29 cellular contexts compared by ENCODE assay signal in genomic region chr6:28239636-28240035, GRCh38. TPM values are rescaled to one million over a fixed set of nuclear protein-coding genes. Genes with fewer than 3 reads are reported as not detected.
"Had no signal": no experiment of that assay in that cellular context is flagged by ENCODE, and none has a peak within 500 bp of the region (broad histone marks: within the 10 kb centered on the region; RNA-seq: fewer than 3 reads in every experiment).

No MANE protein-coding gene starts in this region.

- FAIRE-seq: islet of Langerhans had no signal

- H3K4me1 ChIP-seq: ascending aorta, colonic mucosa, gastrocnemius medialis, left ventricle myocardium inferior, neural progenitor cell, tibial nerve had no signal

- DNase-seq: activated CD4-positive, alpha-beta memory T cell treated with anti-CD3 and anti-CD28 coated beads, Interleukin-2, amount 10 ng/mL, durations not matched to agents 7 days and 5 days; activated CD4-positive, alpha-beta T cell treated with anti-CD3 and anti-CD28 coated beads for 1 hour; activated CD4-positive, alpha-beta T cell treated with anti-CD3 and anti-CD28 coated beads, Interleukin-2, amount 10 ng/mL, durations not matched to agents 7 days and 5 days; activated CD8-positive, alpha-beta memory T cell treated with anti-CD3 and anti-CD28 coated beads, Interleukin-2, amount 50 U/mL, for 48 hours; activated gamma-delta T cell; activated naive CD4-positive, alpha-beta T cell treated with anti-CD3 and anti-CD28 coated beads, Interleukin-2, amount 10 ng/mL, durations not matched to agents 7 days and 5 days; activated naive CD8-positive, alpha-beta T cell treated with anti-CD3 and anti-CD28 coated beads, Interleukin-2, amount 10 ng/mL, durations not matched to agents 7 days and 5 days; activated T-cell treated with anti-CD3 and anti-CD28 coated beads, Interleukin-2, amount 50 U/mL, for 24 hours; cerebellar nuclear complex; colonic mucosa; dorsolateral prefrontal cortex; effector memory CD8-positive, alpha-beta T cell; erythroblast; gastrocnemius medialis; glutamatergic neuron; left ventricle myocardium inferior; mesendoderm; natural killer cell; right cardiac atrium; stimulated activated CD4-positive, alpha-beta T cell treated with anti-CD3 and anti-CD28 coated beads, Interleukin-15, amount 100 ng/mL, for 24 hours; stimulated activated CD4-positive, alpha-beta T cell treated with anti-CD3 and anti-CD28 coated beads, Interleukin-2, amount 100 ng/mL, for 24 hours; stimulated activated naive B cell treated with anti-CD40 and anti-IgM and Interleukin-4, amounts not matched to agents 10 μg/mL and 1 μg/mL and 100 μg/mL, for 72 hours had no signal

- H3K27ac ChIP-seq: ascending aorta, cardiac muscle cell, colonic mucosa, dorsolateral prefrontal cortex, gastrocnemius medialis, left ventricle myocardium inferior, neural progenitor cell, tibial nerve had no signal

- ATAC-seq: effector memory CD8-positive, alpha-beta T cell; gastrocnemius medialis; natural killer cell; right cardiac atrium; stimulated activated naive B cell treated with anti-CD40 and anti-IgM and Interleukin-4, amounts not matched to agents 10 μg/mL and 1 μg/mL and 100 μg/mL, for 72 hours; WTC11 had no signal

- H3K4me3 ChIP-seq: ascending aorta, cardiac muscle cell, colonic mucosa, dorsolateral prefrontal cortex, gastrocnemius medialis, left ventricle myocardium inferior, lung, neural progenitor cell, tibial nerve had no signal

- H3K9me3 ChIP-seq: ascending aorta, colonic mucosa, gastrocnemius medialis, left ventricle myocardium inferior, tibial nerve had no signal

- H3K27me3 ChIP-seq: ascending aorta, cardiac muscle cell, colonic mucosa, dorsolateral prefrontal cortex, gastrocnemius medialis, neural progenitor cell, tibial nerve had no signal

- H3K36me3 ChIP-seq: colonic mucosa, neural progenitor cell had no signal

RNA-seq across cellular contexts. Expression of gene NKAPL, which starts 19.5 kb away (rescaled TPM):
- total RNA-seq: activated CD4-positive, alpha-beta memory T cell treated with anti-CD3 and anti-CD28 coated beads, Interleukin-2, amount 10 ng/mL, durations not matched to agents 7 days and 5 days; activated naive CD8-positive, alpha-beta T cell treated with anti-CD3 and anti-CD28 coated beads, Interleukin-2, amount 10 ng/mL, durations not matched to agents 7 days and 5 days; ascending aorta; cardiac muscle cell had no signal
